ENCODE assay signal across 8 cellular contexts in genomic region chr2:15943914-15944313, GRCh38. TPM values are rescaled to one million over a fixed set of nuclear protein-coding genes. Genes with fewer than 3 reads are reported as not detected.
DNase-seq lines count a peak whose midpoint lies in the region; ATAC-seq and TF ChIP-seq lines count a peak whose summit lies in the region.

No MANE protein-coding gene starts in this region.

- H3K4me3 ChIP-seq in fibroblast of pulmonary artery (replicated peaks; ENCODE audit: low read depth, low read length), result no peak overlapping the region
- peak overlapping the region; percentile 98 for H3K4me3 ChIP-seq in neural cell (ENCODE audit: low read length)

- H3K9ac ChIP-seq in neural cell (ENCODE audit: low read length), result peak overlapping the region; percentile 92

- H3K79me2 ChIP-seq in neural cell (replicated peaks; ENCODE audit: insufficient read depth, low read length), result peaks cover 60% of the 10 kb centered on the region

- H4K20me1 ChIP-seq in neural cell (ENCODE audit: insufficient read depth), result no peaks in the 10 kb centered on the region

- H2AFZ ChIP-seq in neural cell (ENCODE audit: low read depth, low read length), result no peak overlapping the region

- no peaks in the 10 kb centered on the region for H3K9me2 ChIP-seq in neural cell (ENCODE audit: insufficient read depth, low read length)

- DNase-seq in DMS 273 treated with DMSO at 0.1 percent for 48 hours (lab: John Stamatoyannopoulos, UW), result peak; percentile 27
- DNase-seq in NCI-H446 treated with DMSO at 0.1 percent for 48 hours (lab: John Stamatoyannopoulos, UW), result peak; percentile 42
- peak; percentile 37 for DNase-seq in fibroblast of pulmonary artery (ENCODE audit: low read depth)
- no peak for DNase-seq in NCI-H146 treated with DMSO at 0.1 percent for 48 hours (lab: John Stamatoyannopoulos, UW; ENCODE audit: unreplicated experiment)
- DNase-seq in activated gamma-delta T cell (lab: John Stamatoyannopoulos, UW), result no peak
- DNase-seq in NCI-H2029 (lab: John Stamatoyannopoulos, UW), result no peak

- peak overlapping the region; percentile 73 for H3K27ac ChIP-seq in neural cell (ENCODE audit: low read length)

- peak overlapping the region; percentile 61 for H3K4me2 ChIP-seq in neural cell (ENCODE audit: low read length)

- no peak for TF ChIP-seq EP300 in neural cell (conservative IDR thresholded peaks at IDR 0.05; ENCODE audit: poor library complexity, severe bottlenecking)

- no peaks in the 10 kb centered on the region for H3K27me3 ChIP-seq in neural cell (ENCODE audit: insufficient read depth, low read depth, low read length)

- H3K36me3 ChIP-seq in neural cell (ENCODE audit: insufficient read depth, low read length), result peaks cover 8% of the 10 kb centered on the region

- no peak for TF ChIP-seq RAD21 in neural cell (conservative IDR thresholded peaks at IDR 0.05)

- no peaks in the 10 kb centered on the region for H3K9me3 ChIP-seq in neural cell (ENCODE audit: low read length)

- ATAC-seq in GM21423 (IDR thresholded peaks at IDR 0.05; ENCODE audit: unreplicated experiment), result no peak

- H3F3A ChIP-seq in neural cell (ENCODE audit: insufficient read depth, low read length, poor library complexity, severe bottlenecking), result peaks cover 3% of the 10 kb centered on the region

- no peak for TF ChIP-seq CTCF in fibroblast of pulmonary artery (IDR thresholded peaks at IDR 0.05; ENCODE audit: low read length, missing control alignments)
- no peak for TF ChIP-seq CTCF in neural cell (IDR thresholded peaks at IDR 0.05; ENCODE audit: poor library complexity, severe bottlenecking)

TF ChIP-seq in neural cell, 6 proteins besides CTCF, POLR2A, EP300 and RAD21:
- TF ChIP-seq REST (IDR thresholded peaks at IDR 0.05; ENCODE audit: borderline replicate concordance) (no peak), EZH2 (IDR thresholded peaks at IDR 0.05; ENCODE audit: borderline replicate concordance, insufficient read depth, low read length, poor library complexity, severe bottlenecking) (no peak), POLR2AphosphoS5 (IDR thresholded peaks at IDR 0.05) (no peak), MXI1 (conservative IDR thresholded peaks at IDR 0.05; ENCODE audit: poor library complexity, severe bottlenecking) (no peak), TAF1 (IDR thresholded peaks at IDR 0.05; ENCODE audit: low read depth) (no peak), SMC3 (conservative IDR thresholded peaks at IDR 0.05; ENCODE audit: poor library complexity) (no peak)

RNA-seq across cellular contexts. Expression of gene MYCN, which starts 3.6 kb away (rescaled TPM):
- polyA plus RNA-seq in neural cell, result 25.1 and 27.2 TPM in 2 replicates
- 37.5 and 39.7 TPM in 2 replicates for polyA minus RNA-seq in neural cell

Comparison
In these comparisons a context has a peak if more than half of its experiments do, and no peak if none do; other contexts are left out.
1. DNase-seq: peak in DMS 273 treated with DMSO at 0.1 percent for 48 hours (single experiment), NCI-H446 treated with DMSO at 0.1 percent for 48 hours (single experiment) and fibroblast of pulmonary artery (single experiment); none in NCI-H146 treated with DMSO at 0.1 percent for 48 hours (single experiment), activated gamma-delta T cell (single experiment) and NCI-H2029 (single experiment).